Comparison of ENCODE assay signal across 11 cellular contexts in the genomic region with DNA sequence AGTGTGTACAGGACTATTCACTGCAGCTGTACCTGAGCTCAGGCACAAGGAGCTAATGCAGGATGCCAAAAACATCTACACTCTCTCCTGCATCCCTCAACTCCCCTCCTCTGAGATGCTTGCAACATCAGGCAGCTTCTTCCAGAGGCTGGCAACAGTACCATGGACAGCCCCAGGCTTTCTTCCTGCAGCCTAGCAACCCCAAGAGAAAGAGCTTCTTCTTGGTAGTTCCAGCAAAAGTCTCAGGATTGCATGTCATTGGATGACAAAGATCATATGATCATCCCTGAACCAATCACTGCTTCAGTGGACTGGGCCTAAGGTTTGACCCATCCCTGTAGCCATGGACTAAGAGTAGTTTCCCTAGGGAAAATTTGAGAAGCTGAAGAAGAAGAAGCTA. TPM values are rescaled to one million over a fixed set of nuclear protein-coding genes. Genes with fewer than 3 reads are reported as not detected.
DNase-seq lines count a peak whose midpoint lies in the region; ATAC-seq and TF ChIP-seq lines count a peak whose summit lies in the region.
"Had no signal": no experiment of that assay in that cellular context is flagged by ENCODE, and none has a peak within 500 bp of the region (broad histone marks: within the 10 kb centered on the region; RNA-seq: fewer than 3 reads in every experiment).

No MANE protein-coding gene starts in this region.

- no peak overlapping the region for H3K4ac ChIP-seq in mesenchymal stem cell (ENCODE audit: low read depth in 1 of 2, low read length in 2 of 2)

- ATAC-seq in HG02973 (IDR thresholded peaks at IDR 0.05; ENCODE audit: unreplicated experiment), result no peak

- no peak overlapping the region for H3K23ac ChIP-seq in mesenchymal stem cell (ENCODE audit: low read length in 2 of 2)

- no peak overlapping the region for H3K14ac ChIP-seq in mesenchymal stem cell (ENCODE audit: low read length in 2 of 2)

- H3K27me3 ChIP-seq in mesenchymal stem cell (ENCODE audit: control insufficient read depth in 1 of 2, insufficient read depth in 1 of 2, low read length in 2 of 2), result peaks cover 38 to 52% of the 10 kb centered on the region in 2 experiments

- H3K79me1 ChIP-seq in mesenchymal stem cell (replicated peaks; ENCODE audit: low read length, poor library complexity, severe bottlenecking), result no peaks in the 10 kb centered on the region

- no peak for TF ChIP-seq POLR2A in NB4 (IDR thresholded peaks at IDR 0.05; ENCODE audit: extremely low read depth, insufficient read length)

- no peak overlapping the region for H3K4me2 ChIP-seq in mesenchymal stem cell (ENCODE audit: low read length, poor library complexity, severe bottlenecking)
- H3K4me2 ChIP-seq: smooth muscle cell had no signal

- H2BK5ac ChIP-seq in mesenchymal stem cell (ENCODE audit: low read depth, low read length, poor library complexity, severe bottlenecking), result no peak overlapping the region

- no peak overlapping the region for H3K27ac ChIP-seq in mesenchymal stem cell (ENCODE audit: low read length, poor library complexity, severe bottlenecking)
- H3K27ac ChIP-seq: thoracic aorta had no signal

- H2AK5ac ChIP-seq in mesenchymal stem cell (ENCODE audit: low read length, severe bottlenecking), result no peak overlapping the region

- H3K4me1 ChIP-seq in mesenchymal stem cell (ENCODE audit: control insufficient read depth, insufficient read depth, low read depth, low read length), result peaks cover 1% of the 10 kb centered on the region

- H3K4me3 ChIP-seq in NB4 (ENCODE audit: low read depth, low read length) (no peak overlapping the region), mesenchymal stem cell (ENCODE audit: insufficient read depth in 1 of 2, low read depth in 1 of 2, low read length in 2 of 2) (no peak overlapping the region)
- H3K4me3 ChIP-seq: smooth muscle cell, thoracic aorta had no signal

- no peaks in the 10 kb centered on the region for H3K9me3 ChIP-seq in mesenchymal stem cell (ENCODE audit: control insufficient read depth, low read length)
- H3K9me3 ChIP-seq: thoracic aorta had no signal

- H3K36me3 ChIP-seq in mesenchymal stem cell (ENCODE audit: control insufficient read depth in 1 of 2, insufficient read depth in 2 of 2, low read depth in 1 of 2, low read length in 2 of 2), result no peaks in the 10 kb centered on the region
- H3K36me3 ChIP-seq: thoracic aorta had no signal

- TF ChIP-seq CTCF in NB4 (IDR thresholded peaks at IDR 0.05; ENCODE audit: low read depth, low read length), result no peak

- H4K8ac ChIP-seq in mesenchymal stem cell (ENCODE audit: low read length), result no peak overlapping the region

- no peak overlapping the region for H2BK12ac ChIP-seq in mesenchymal stem cell (ENCODE audit: low read length in 2 of 2)

- no peak overlapping the region for H3K18ac ChIP-seq in mesenchymal stem cell (ENCODE audit: low read depth in 1 of 2, low read length in 2 of 2)

- H2BK120ac ChIP-seq in mesenchymal stem cell (ENCODE audit: low read depth, low read length), result no peak overlapping the region

- H2AFZ ChIP-seq in mesenchymal stem cell (ENCODE audit: low read depth, low read length), result no peak overlapping the region

- H4K91ac ChIP-seq in mesenchymal stem cell (ENCODE audit: low read length), result no peak overlapping the region

- DNase-seq in GM03348 (ENCODE audit: low spot score) (peak; percentile 31), NB4 (ENCODE audit: low read depth) (peak; percentile 35), dermis blood vessel endothelial cell (peak; percentile 27), mesenchymal stem cell (peak; percentile 54), NOMO-1 (lab: John Stamatoyannopoulos, UW; ENCODE audit: unreplicated experiment in 2 of 2) (no peak), NCI-H187 (lab: John Stamatoyannopoulos, UW) (no peak), pons (ENCODE audit: low spot score) (no peak)
- DNase-seq: NCI-H446 had no signal

- H3K9ac ChIP-seq in mesenchymal stem cell (ENCODE audit: low read length), result no peak overlapping the region

- H2BK15ac ChIP-seq in mesenchymal stem cell (ENCODE audit: low read depth, poor library complexity, severe bottlenecking), result no peak overlapping the region

RNA-seq across cellular contexts. Expression of a gene that starts 46.7 kb away (rescaled TPM):
- 3.7 and 7.8 TPM in 2 replicates for total RNA-seq in dermis blood vessel endothelial cell
- 71.3 TPM for polyA plus RNA-seq in mesenchymal stem cell (2013, experiment 1 of 2)
- 76.6 TPM for polyA plus RNA-seq in mesenchymal stem cell (2013, experiment 2 of 2)

Comparison
In these comparisons a context has a peak if more than half of its experiments do, and no peak if none do; other contexts are left out.
1. DNase-seq: peak in GM03348 (single experiment), NB4 (single experiment), dermis blood vessel endothelial cell (single experiment) and mesenchymal stem cell (single experiment); none in NOMO-1 (0 of 2), NCI-H187 (0 of 2) and pons (single experiment).